In the genomic region with DNA sequence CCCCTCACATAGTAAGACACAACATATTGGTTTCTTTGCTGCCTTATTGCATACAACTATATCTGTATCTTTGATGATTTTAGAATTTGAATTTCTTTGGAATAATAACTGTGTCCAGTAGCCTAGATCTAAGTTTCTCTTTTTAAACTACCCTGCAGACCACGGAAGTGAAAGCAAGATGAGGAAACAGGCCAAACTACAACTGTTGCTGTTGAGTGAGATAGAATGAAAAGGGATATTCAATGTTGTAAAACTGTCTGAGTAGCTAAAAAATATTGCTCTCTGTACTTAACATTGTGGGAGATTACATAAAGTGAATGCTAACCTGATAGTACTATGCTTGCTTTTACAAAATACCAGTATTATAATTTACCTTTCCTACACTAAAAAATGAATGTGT, we compare ENCODE assay signal across 10 cellular contexts.
A peak's percentile ranks its signal among the peaks of the same experiment; 100 is the strongest.
DNase-seq lines count a peak whose midpoint lies in the region; ATAC-seq and TF ChIP-seq lines count a peak whose summit lies in the region.
"Had no signal": no experiment of that assay in that cellular context is flagged by ENCODE, and none has a peak within 500 bp of the region (broad histone marks: within the 10 kb centered on the region; RNA-seq: fewer than 3 reads in every experiment).

No MANE protein-coding gene starts in this region.

- no peaks in the 10 kb centered on the region for H3K36me3 ChIP-seq in esophagus muscularis mucosa
- H3K36me3 ChIP-seq: uterus had no signal

- no peak for TF ChIP-seq POLR2A in esophagus muscularis mucosa (IDR thresholded peaks at IDR 0.05; ENCODE audit: low read depth)

- H3K27ac ChIP-seq in esophagus muscularis mucosa (replicated peaks in 1 of 4) = peak overlapping the region in 3 of 4 donors; percentile 36 to 78 (median 46)
- H3K27ac ChIP-seq: uterus had no signal

- 18% methylated on average over 1 of the region's 1 CpG for WGBS in esophagus muscularis mucosa

- POLR2A ChIA-PET in naive thymus-derived CD8-positive, alpha-beta T cell (lab: Charles Lee) = no interaction called here

- peak overlapping the region; percentile 30 for H3K4me3 Mint-ChIP-seq in stimulated activated naive B cell treated with anti-CD40 and anti-IgM and Interleukin-4, amounts not matched to agents 10 μg/mL and 1 μg/mL and 100 μg/mL, for 72 hours
- H3K4me3 Mint-ChIP-seq in naive thymus-derived CD8-positive, alpha-beta T cell = peak overlapping the region in 4 of 10 donors; percentile 21 to 60 (median 27)
- H3K4me3 Mint-ChIP-seq: activated naive CD4-positive, alpha-beta T cell treated with anti-CD3 and anti-CD28 coated beads for 36 hours had no signal

- H3K4me1 Mint-ChIP-seq in stimulated activated naive B cell treated with anti-CD40 and anti-IgM and Interleukin-4, amounts not matched to agents 10 μg/mL and 1 μg/mL and 100 μg/mL, for 72 hours = peaks cover 4 to 6% of the 10 kb centered on the region in 2 donors
- peaks cover 9 to 24% (median 11%) of the 10 kb centered on the region in 4 donors for H3K4me1 Mint-ChIP-seq in naive thymus-derived CD8-positive, alpha-beta T cell

- no peaks in the 10 kb centered on the region for H3K9me3 Mint-ChIP-seq in stimulated activated naive B cell treated with anti-CD40 and anti-IgM and Interleukin-4, amounts not matched to agents 10 μg/mL and 1 μg/mL and 100 μg/mL, for 72 hours
- no peaks in the 10 kb centered on the region for H3K9me3 Mint-ChIP-seq in naive thymus-derived CD8-positive, alpha-beta T cell
- H3K9me3 Mint-ChIP-seq: activated naive CD4-positive, alpha-beta T cell treated with anti-CD3 and anti-CD28 coated beads for 36 hours had no signal

- intact Hi-C loops in esophagus muscularis mucosa (cut with DNase I) = no loop called here

- peak overlapping the region; percentile 68 for H3K27ac Mint-ChIP-seq in stimulated activated naive B cell treated with anti-CD40 and anti-IgM and Interleukin-4, amounts not matched to agents 10 μg/mL and 1 μg/mL and 100 μg/mL, for 72 hours
- H3K27ac Mint-ChIP-seq in naive thymus-derived CD8-positive, alpha-beta T cell = peak overlapping the region in 2 of 10 donors; percentile 27 to 37
- H3K27ac Mint-ChIP-seq: activated naive CD4-positive, alpha-beta T cell treated with anti-CD3 and anti-CD28 coated beads for 36 hours had no signal

- no peaks in the 10 kb centered on the region for H3K27me3 ChIP-seq in esophagus muscularis mucosa
- H3K27me3 ChIP-seq: uterus had no signal

- peaks cover 0 to 3% of the 10 kb centered on the region in 2 donors for H3K27me3 Mint-ChIP-seq in stimulated activated naive B cell treated with anti-CD40 and anti-IgM and Interleukin-4, amounts not matched to agents 10 μg/mL and 1 μg/mL and 100 μg/mL, for 72 hours
- H3K27me3 Mint-ChIP-seq in naive thymus-derived CD8-positive, alpha-beta T cell = no peaks in the 10 kb centered on the region

- DNase-seq in HCEC 1CT = peak; percentile 11
- DNase-seq in MV-4-11 (lab: John Stamatoyannopoulos, UW) = peak; percentile 80
- DNase-seq in esophagus muscularis mucosa (ENCODE audit: extremely low spot score) = no peak
- no peak for DNase-seq in stimulated activated naive B cell treated with anti-CD40 and anti-IgM and Interleukin-4, amounts not matched to agents 10 μg/mL and 1 μg/mL and 100 μg/mL, for 72 hours
- no peak for DNase-seq in cerebellar nuclear complex (lab: John Stamatoyannopoulos, UW)
- DNase-seq in NCI-H2171 (lab: John Stamatoyannopoulos, UW) = no peak
- no peak for DNase-seq in naive thymus-derived CD8-positive, alpha-beta T cell
- DNase-seq: activated CD4-positive, alpha-beta T cell treated with anti-CD3 and anti-CD28 coated beads for 48 hours; activated naive CD4-positive, alpha-beta T cell treated with anti-CD3 and anti-CD28 coated beads for 36 hours; uterus had no signal

- no peak for TF ChIP-seq CTCF in esophagus muscularis mucosa (IDR thresholded peaks at IDR 0.05)

- no peak for TF ChIP-seq EP300 in esophagus muscularis mucosa (IDR thresholded peaks at IDR 0.05)

- no peaks in the 10 kb centered on the region for H3K9me3 ChIP-seq in esophagus muscularis mucosa
- H3K9me3 ChIP-seq: uterus had no signal

- no peak overlapping the region for H3K4me3 ChIP-seq in esophagus muscularis mucosa
- H3K4me3 ChIP-seq: uterus had no signal

- peak; percentile 77 to 86 for ATAC-seq in stimulated activated naive B cell treated with anti-CD40 and anti-IgM and Interleukin-4, amounts not matched to agents 10 μg/mL and 1 μg/mL and 100 μg/mL, for 72 hours (replicated peaks)
- ATAC-seq in naive thymus-derived CD8-positive, alpha-beta T cell = no peak

- peaks cover 15 to 53% (median 50%) of the 10 kb centered on the region in 4 donors for H3K4me1 ChIP-seq in esophagus muscularis mucosa
- H3K4me1 ChIP-seq: uterus had no signal

- H3K36me3 Mint-ChIP-seq in stimulated activated naive B cell treated with anti-CD40 and anti-IgM and Interleukin-4, amounts not matched to agents 10 μg/mL and 1 μg/mL and 100 μg/mL, for 72 hours = no peaks in the 10 kb centered on the region
- H3K36me3 Mint-ChIP-seq in naive thymus-derived CD8-positive, alpha-beta T cell = no peaks in the 10 kb centered on the region

Comparison
In these comparisons a context has a peak if more than half of its experiments do, and no peak if none do; other contexts are left out.
1. DNase-seq: peak in HCEC 1CT (single experiment) and MV-4-11 (single experiment); none in esophagus muscularis mucosa (single experiment), stimulated activated naive B cell treated with anti-CD40 and anti-IgM and Interleukin-4, amounts not matched to agents 10 μg/mL and 1 μg/mL and 100 μg/mL, for 72 hours (single experiment), cerebellar nuclear complex (0 of 2), NCI-H2171 (single experiment) and naive thymus-derived CD8-positive, alpha-beta T cell (0 of 10).
2. ATAC-seq: peak in stimulated activated naive B cell treated with anti-CD40 and anti-IgM and Interleukin-4, amounts not matched to agents 10 μg/mL and 1 μg/mL and 100 μg/mL, for 72 hours (2 of 2); none in naive thymus-derived CD8-positive, alpha-beta T cell (0 of 2).